Comparison of ENCODE assay signal across 20 cellular contexts in genomic region chr13:65414187-65414586, GRCh38.
"Had no signal": no experiment of that assay in that cellular context is flagged by ENCODE, and none has a peak within 500 bp of the region (broad histone marks: within the 10 kb centered on the region; RNA-seq: fewer than 3 reads in every experiment).

No MANE protein-coding gene starts in this region.

- H3K9ac ChIP-seq: neural progenitor cell, parathyroid adenoma had no signal

- H2AFZ ChIP-seq: neural progenitor cell, parathyroid adenoma had no signal

- H3K4me2 ChIP-seq: neural progenitor cell, smooth muscle cell had no signal

- ATAC-seq: gastrocnemius medialis; left ventricle myocardium superior; lower lobe of right lung; naive thymus-derived CD4-positive, alpha-beta T cell; sciatic nerve; stimulated activated effector memory CD8-positive, alpha-beta T cell treated with anti-CD3 and anti-CD28 coated beads, Interleukin-12 subunit alpha, Interleukin-12 subunit beta, amount 100 ng/mL, for 72 hours had no signal

- H3K9me3 ChIP-seq: gastrocnemius medialis, lower lobe of right lung, prostate gland, right atrium auricular region, stomach, thyroid gland had no signal

- H3K79me2 ChIP-seq: parathyroid adenoma had no signal

- H3K36me3 ChIP-seq: gastrocnemius medialis, lower lobe of right lung, neural progenitor cell, prostate gland, right atrium auricular region, stomach, thyroid gland had no signal

- H3K4me1 ChIP-seq: gastrocnemius medialis, lower lobe of right lung, neural progenitor cell, parathyroid adenoma, prostate gland, right atrium auricular region, stomach, thyroid gland had no signal

- H3K27me3 ChIP-seq: dorsolateral prefrontal cortex, gastrocnemius medialis, neural progenitor cell, right atrium auricular region, stomach, thyroid gland had no signal

- H3K27ac ChIP-seq: dorsolateral prefrontal cortex, gastrocnemius medialis, lower lobe of right lung, neural progenitor cell, parathyroid adenoma, prostate gland, right atrium auricular region, stomach, thyroid gland had no signal

- H3K4me3 ChIP-seq: dorsolateral prefrontal cortex, gastrocnemius medialis, lower lobe of right lung, neural progenitor cell, prostate gland, right atrium auricular region, smooth muscle cell, stomach, thyroid gland had no signal

- DNase-seq: dorsolateral prefrontal cortex; effector CD4-positive, alpha-beta T cell; gastrocnemius medialis; head of caudate nucleus; left ventricle myocardium superior; lower lobe of right lung; naive thymus-derived CD4-positive, alpha-beta T cell; stimulated activated CD4-positive, alpha-beta T cell treated with anti-CD3 and anti-CD28 coated beads, Interleukin-12 subunit alpha, Interleukin-12 subunit beta, amount 100 ng/mL, for 4 hours; stimulated activated CD4-positive, alpha-beta T cell treated with anti-CD3 and anti-CD28 coated beads, Interleukin-1b, Interleukin-23, amount 100 ng/mL, for 48 hours; stimulated activated CD4-positive, alpha-beta T cell treated with anti-CD3 and anti-CD28 coated beads, Interleukin-4, amount 100 ng/mL, for 1 hour; stimulated activated naive CD4-positive, alpha-beta T cell treated with Interleukin-2 at 50 U/mL for 16 hours; stomach; thyroid gland had no signal
